Comparison of ENCODE assay signal across 8 cellular contexts in genomic region chr19:55407625-55408319, GRCh38. TPM values are rescaled to one million over a fixed set of nuclear protein-coding genes. Genes with fewer than 3 reads are reported as not detected.
DNase-seq lines count a peak whose midpoint lies in the region; ATAC-seq and TF ChIP-seq lines count a peak whose summit lies in the region.

Gene UBE2S, minus strand, starts transcription at chr19:55407788. Its CDS starts 199 bp downstream, at chr19:55407589.

- H3K27me3 ChIP-seq in heart right ventricle, result no peaks in the 10 kb centered on the region

- WGBS in heart right ventricle, 2 donors, result 1% methylated on average over 81 to 87 of the region's 87 CpGs

- in situ Hi-C loops in GM13976 (cut with MboI; ENCODE audit: low sequenced_read_pairs, unreplicated experiment), result no loop called here

- peak within 1 kb of the TSS; percentile 77 to 99 (median 92) for H3K4me3 ChIP-seq in heart right ventricle

- peak; percentile 86 for ATAC-seq in HG02870 (IDR thresholded peaks at IDR 0.05; ENCODE audit: unreplicated experiment)
- ATAC-seq in heart right ventricle, result peak; percentile 96 to 99 (median 98)

- peak within 1 kb of the TSS; percentile 88 to 99 (median 96) for H3K27ac ChIP-seq in heart right ventricle

- peaks cover 4 to 27% (median 17%) of the 10 kb centered on the region in 9 donors for H3K4me1 ChIP-seq in heart right ventricle

- peak; percentile 98 for DNase-seq in GM13976 (ENCODE audit: low spot score)
- peak; percentile 99 for DNase-seq in NCI-H146 treated with DMSO at 0.1 percent for 48 hours (lab: John Stamatoyannopoulos, UW; ENCODE audit: unreplicated experiment)
- DNase-seq in amniotic epithelial cell (ENCODE audit: low read depth), result peak; percentile 100
- DNase-seq in heart right ventricle, result peak; percentile 98 to 99
- peak; percentile 100 for DNase-seq in posterior vena cava (ENCODE audit: low spot score)
- peak; percentile 98 for DNase-seq in ureter (ENCODE audit: low spot score)

- H3K36me3 ChIP-seq in heart right ventricle, result peaks cover 0 to 36% (median 16%) of the 10 kb centered on the region in 9 donors

- peaks cover 0 to 5% (median 0%) of the 10 kb centered on the region in 11 donors for H3K9me3 ChIP-seq in heart right ventricle

- intact Hi-C loops in T-helper 1 cell treated with Interleukin-12 subunit alpha and Interleukin-12 subunit beta and Interleukin-4 antibody, amounts not matched to agents 30 ng/mL and 1 ng/mL, for 36 hours (cut with micrococcal nuclease), result loop anchor here (1.0 kb wide), 16 partner anchors 9 to 1270 kb away; partner anchors contain the start of genes CNOT3, COX6B2, FIZ1 and HSPBP1
- intact Hi-C loops in heart right ventricle (cut with DNase I), result loop anchor here in 1 of 10 donors (1.0 to 5.0 kb wide), 2 partner anchors 22 to 150 kb away; partner anchors contain the start of genes PPP6R1 and RPL28
- intact Hi-C loops in posterior vena cava (cut with DNase I), result no loop called here

- TF ChIP-seq CTCF in GM13976 (IDR thresholded peaks at IDR 0.05; ENCODE audit: borderline replicate concordance, control extremely low read depth, extremely low read depth, insufficient read depth, missing control alignments) (no peak), heart right ventricle (IDR thresholded peaks at IDR 0.05) (no peak)

RNA-seq across cellular contexts. Expression of gene UBE2S, which starts in this region (rescaled TPM):
- 167 and 180 TPM in 2 replicates for total RNA-seq in T-helper 1 cell treated with Interleukin-12 subunit alpha and Interleukin-12 subunit beta and Interleukin-4 antibody, amounts not matched to agents 30 ng/mL and 1 ng/mL, for 36 hours
- 10 to 100 TPM; 25.0 to 42.1 (median 30.7) TPM for total RNA-seq in heart right ventricle
- polyA plus RNA-seq in heart right ventricle, result 10 to 100 TPM in 1 of 2 donors, 1 to 10 TPM in 1; 8.0 to 25.5 TPM
- 10 to 100 TPM; 17.6 to 23.3 TPM for total RNA-seq in posterior vena cava
- total RNA-seq in ureter, result 31.9 TPM

Comparison
In these comparisons a context has a peak if more than half of its experiments do, and no peak if none do; other contexts are left out.
1. Peak in every context shown above with its lines: DNase-seq, ATAC-seq, H3K4me3 ChIP-seq and H3K27ac ChIP-seq.